16 cellular contexts compared by ENCODE assay signal in genomic region chr15:77026501-77027110, GRCh38. TPM values are rescaled to one million over a fixed set of nuclear protein-coding genes. Genes with fewer than 3 reads are reported as not detected.
DNase-seq lines count a peak whose midpoint lies in the region; ATAC-seq and TF ChIP-seq lines count a peak whose summit lies in the region.
"Had no signal": no experiment of that assay in that cellular context is flagged by ENCODE, and none has a peak within 500 bp of the region (broad histone marks: within the 10 kb centered on the region; RNA-seq: fewer than 3 reads in every experiment).

No MANE protein-coding gene starts in this region.

- no peak overlapping the region for H3K4me3 ChIP-seq in heart left ventricle
- H3K4me3 ChIP-seq: ascending aorta, thyroid gland had no signal

- H3K27me3 Mint-ChIP-seq in activated CD8-positive, alpha-beta memory T cell treated with anti-CD3 and anti-CD28 coated beads, Interleukin-2, amount 10 ng/mL, durations not matched to agents 7 days and 5 days, result no peaks in the 10 kb centered on the region

- H3K27me3 ChIP-seq in heart left ventricle, result peaks cover 0 to 7% (median 0%) of the 10 kb centered on the region in 9 donors
- H3K27me3 ChIP-seq: ascending aorta, thyroid gland had no signal

- WGBS in heart left ventricle, 4 donors, result 82 to 89% (median 87%) methylated on average over 9 to 12 of the region's 12 CpGs

- H3K9me3 Mint-ChIP-seq in activated CD8-positive, alpha-beta memory T cell treated with anti-CD3 and anti-CD28 coated beads, Interleukin-2, amount 10 ng/mL, durations not matched to agents 7 days and 5 days (ENCODE audit: low read depth), result no peaks in the 10 kb centered on the region

- H3K4me1 Mint-ChIP-seq in activated CD8-positive, alpha-beta memory T cell treated with anti-CD3 and anti-CD28 coated beads, Interleukin-2, amount 10 ng/mL, durations not matched to agents 7 days and 5 days, result peaks cover 54% of the 10 kb centered on the region

- peaks cover 0 to 36% (median 0%) of the 10 kb centered on the region in 9 donors for H3K36me3 ChIP-seq in heart left ventricle
- H3K36me3 ChIP-seq: thyroid gland had no signal

- peak overlapping the region; percentile 49 for H3K27ac Mint-ChIP-seq in activated CD8-positive, alpha-beta memory T cell treated with anti-CD3 and anti-CD28 coated beads, Interleukin-2, amount 10 ng/mL, durations not matched to agents 7 days and 5 days

- peak; percentile 40 for DNase-seq in DMS 273 (lab: John Stamatoyannopoulos, UW; ENCODE audit: unreplicated experiment)
- no peak for DNase-seq in DMS 273 treated with DMSO at 0.1 percent for 48 hours (lab: John Stamatoyannopoulos, UW)
- no peak for DNase-seq in activated CD8-positive, alpha-beta memory T cell treated with anti-CD3 and anti-CD28 coated beads, Interleukin-2, amount 10 ng/mL, durations not matched to agents 7 days and 5 days
- peak in 4 of 5 donors; percentile 15 to 47 (median 18) for DNase-seq in heart left ventricle
- DNase-seq in sciatic nerve (ENCODE audit: low spot score), result peak; percentile 45
- no peak for DNase-seq in NCI-H1694 treated with DMSO at 0.1 percent for 48 hours (lab: John Stamatoyannopoulos, UW)
- no peak for DNase-seq in NCI-H524 (lab: John Stamatoyannopoulos, UW)
- DNase-seq: Calu3, hypothalamus, NCI-H1417, NCI-H82, thyroid gland had no signal

- CTCF ChIA-PET in activated CD8-positive, alpha-beta memory T cell treated with anti-CD3 and anti-CD28 coated beads, Interleukin-2, amount 10 ng/mL, durations not matched to agents 7 days and 5 days (lab: Charles Lee), result no interaction called here

- no peaks in the 10 kb centered on the region for H3K9me3 ChIP-seq in heart left ventricle
- H3K9me3 ChIP-seq: ascending aorta, thyroid gland had no signal

- no peak for TF ChIP-seq POLR2A in heart left ventricle (IDR thresholded peaks at IDR 0.05)

- no peak overlapping the region for H3K4me3 Mint-ChIP-seq in activated CD8-positive, alpha-beta memory T cell treated with anti-CD3 and anti-CD28 coated beads, Interleukin-2, amount 10 ng/mL, durations not matched to agents 7 days and 5 days

- H3K36me3 Mint-ChIP-seq in activated CD8-positive, alpha-beta memory T cell treated with anti-CD3 and anti-CD28 coated beads, Interleukin-2, amount 10 ng/mL, durations not matched to agents 7 days and 5 days, result peaks cover 40% of the 10 kb centered on the region

- peaks cover 0 to 26% (median 11%) of the 10 kb centered on the region in 12 donors for H3K4me1 ChIP-seq in heart left ventricle
- H3K4me1 ChIP-seq: ascending aorta had no signal

- intact Hi-C loops in heart left ventricle (cut with DNase I), result loop anchor here in 5 of 10 donors (10.0 kb wide), 1 partner anchor 518 kb away; no protein-coding TSS in a partner anchor
- intact Hi-C loops in sciatic nerve (cut with DNase I), result no loop called here

- H3K27ac ChIP-seq in heart left ventricle, result no peak overlapping the region
- H3K27ac ChIP-seq: 22Rv1, epithelial cell of prostate, thyroid gland had no signal

- no peak for TF ChIP-seq CTCF in heart left ventricle (IDR thresholded peaks at IDR 0.05)

- no peak for ATAC-seq in activated CD8-positive, alpha-beta memory T cell treated with anti-CD3 and anti-CD28 coated beads, Interleukin-2, amount 10 ng/mL, durations not matched to agents 7 days and 5 days
- ATAC-seq in heart left ventricle, result no peak
- no peak for ATAC-seq in sciatic nerve
- no peak for ATAC-seq in HG03196 (IDR thresholded peaks at IDR 0.05; ENCODE audit: unreplicated experiment)

RNA-seq across cellular contexts. Expression of gene PSTPIP1, which starts 31.7 kb away (rescaled TPM):
- total RNA-seq in activated CD8-positive, alpha-beta memory T cell treated with anti-CD3 and anti-CD28 coated beads, Interleukin-2, amount 10 ng/mL, durations not matched to agents 7 days and 5 days, result 100 to 1,000 TPM; 157 to 255 TPM
- 10 to 100 TPM in 2 of 9 donors, 1 to 10 TPM in 7; 1.3 to 17.2 (median 2.9) TPM for total RNA-seq in heart left ventricle
- 1 to 10 TPM; 2.9 to 3.2 TPM for polyA plus RNA-seq in heart left ventricle
- total RNA-seq in sciatic nerve, result 17.7 TPM
- total RNA-seq: Calu3 had no signal

RNA-seq across cellular contexts. Expression of gene TSPAN3, which starts 44.3 kb away (rescaled TPM):
- 10 to 100 TPM; 20.9 to 29.4 TPM for total RNA-seq in activated CD8-positive, alpha-beta memory T cell treated with anti-CD3 and anti-CD28 coated beads, Interleukin-2, amount 10 ng/mL, durations not matched to agents 7 days and 5 days
- 100 to 1,000 TPM in 8 of 9 donors, 10 to 100 TPM in 1; 90.4 to 218 (median 133) TPM for total RNA-seq in heart left ventricle
- 100 to 1,000 TPM in 1 of 2 donors, 10 to 100 TPM in 1; 58.1 to 247 TPM for polyA plus RNA-seq in heart left ventricle
- 150 TPM for total RNA-seq in sciatic nerve

Comparison
In these comparisons a context has a peak if more than half of its experiments do, and no peak if none do; other contexts are left out.
1. DNase-seq: peak in DMS 273 (single experiment), heart left ventricle (4 of 5) and sciatic nerve (single experiment); none in DMS 273 treated with DMSO at 0.1 percent for 48 hours (single experiment), activated CD8-positive, alpha-beta memory T cell treated with anti-CD3 and anti-CD28 coated beads, Interleukin-2, amount 10 ng/mL, durations not matched to agents 7 days and 5 days (single experiment), NCI-H1694 treated with DMSO at 0.1 percent for 48 hours (single experiment) and NCI-H524 (0 of 2).